Comparison of ENCODE assay signal across 18 cellular contexts in genomic region chr6:153814136-153814535, GRCh38.
DNase-seq lines count a peak whose midpoint lies in the region; ATAC-seq and TF ChIP-seq lines count a peak whose summit lies in the region.
"Had no signal": no experiment of that assay in that cellular context is flagged by ENCODE, and none has a peak within 500 bp of the region (broad histone marks: within the 10 kb centered on the region; RNA-seq: fewer than 3 reads in every experiment).

No MANE protein-coding gene starts in this region.

- no peaks in the 10 kb centered on the region for H3K4me1 Mint-ChIP-seq in naive thymus-derived CD8-positive, alpha-beta T cell
- H3K4me1 Mint-ChIP-seq in CD8-positive, alpha-beta T cell (ENCODE audit: low read depth) = no peaks in the 10 kb centered on the region
- H3K4me1 Mint-ChIP-seq: activated T-helper 17 cell treated with anti-CD3 and anti-CD28 coated beads, Interleukin-2, amount 50 U/mL, for 72 hours; immature natural killer cell had no signal

- H3K27me3 ChIP-seq in DOHH2 (ENCODE audit: control insufficient read depth, low read length) (no peaks in the 10 kb centered on the region), iPS DF 6.9 (ENCODE audit: control insufficient read depth, insufficient read depth, low read length) (no peaks in the 10 kb centered on the region)
- no peaks in the 10 kb centered on the region for H3K27me3 ChIP-seq in CD8-positive, alpha-beta T cell (ENCODE audit: insufficient read depth, low read length)

- H3K27ac ChIP-seq in DOHH2 (ENCODE audit: low read depth, low read length) = no peak overlapping the region
- H3K27ac ChIP-seq in iPS DF 6.9 (ENCODE audit: low read length) = no peak overlapping the region
- H3K27ac ChIP-seq in CD8-positive, alpha-beta T cell (ENCODE audit: low read depth, low read length) = no peak overlapping the region
- H3K27ac ChIP-seq: VCaP had no signal

- no peak overlapping the region for H3K4me3 Mint-ChIP-seq in naive thymus-derived CD8-positive, alpha-beta T cell
- no peak overlapping the region for H3K4me3 Mint-ChIP-seq in CD8-positive, alpha-beta T cell
- H3K4me3 Mint-ChIP-seq: activated T-helper 17 cell treated with anti-CD3 and anti-CD28 coated beads, Interleukin-2, amount 50 U/mL, for 72 hours; immature natural killer cell; natural killer cell treated with Interleukin-12 subunit alpha and Interleukin-12 subunit beta and Interleukin-15 and Interleukin-18, amount 100 ng/mL, for 72 hours had no signal

- CTCF ChIA-PET in CD8-positive, alpha-beta T cell (lab: Charles Lee) = no interaction called here

- TF ChIP-seq CTCF in DOHH2 (IDR thresholded peaks at IDR 0.05; ENCODE audit: low read depth, low read length, poor library complexity, severe bottlenecking) = peak; percentile 52
- TF ChIP-seq CTCF in CD8-positive, alpha-beta T cell (IDR thresholded peaks at IDR 0.05) = no peak

- no peaks in the 10 kb centered on the region for H3F3A ChIP-seq in DOHH2 (ENCODE audit: control insufficient read depth, insufficient read depth)

- H4K20me1 ChIP-seq in DOHH2 (ENCODE audit: control insufficient read depth, insufficient read depth, low read depth, low read length) = no peaks in the 10 kb centered on the region

- H3K36me3 Mint-ChIP-seq in naive thymus-derived CD8-positive, alpha-beta T cell = peaks cover 0 to 23% (median 0%) of the 10 kb centered on the region in 3 donors
- H3K36me3 Mint-ChIP-seq in CD8-positive, alpha-beta T cell = no peaks in the 10 kb centered on the region
- H3K36me3 Mint-ChIP-seq: immature natural killer cell had no signal

- ATAC-seq in GM19043 (IDR thresholded peaks at IDR 0.05; ENCODE audit: low read depth, unreplicated experiment) = peak; percentile 53
- no peak for ATAC-seq in naive thymus-derived CD8-positive, alpha-beta T cell
- ATAC-seq in CD8-positive, alpha-beta T cell = no peak
- ATAC-seq: activated T-helper 17 cell treated with anti-CD3 and anti-CD28 coated beads, Interleukin-2, amount 50 U/mL, for 72 hours; natural killer cell treated with Interleukin-12 subunit alpha and Interleukin-12 subunit beta and Interleukin-15 and Interleukin-18, amount 100 ng/mL, for 72 hours; Panc1 had no signal

- no peaks in the 10 kb centered on the region for H3K9me2 ChIP-seq in DOHH2 (replicated peaks; ENCODE audit: control insufficient read depth, low read length)

- H3K27me3 Mint-ChIP-seq in naive thymus-derived CD8-positive, alpha-beta T cell = peaks cover 0 to 6% (median 0%) of the 10 kb centered on the region in 5 donors
- H3K27me3 Mint-ChIP-seq in CD8-positive, alpha-beta T cell (ENCODE audit: low read depth) = no peaks in the 10 kb centered on the region
- H3K27me3 Mint-ChIP-seq: activated T-helper 17 cell treated with anti-CD3 and anti-CD28 coated beads, Interleukin-2, amount 50 U/mL, for 72 hours; natural killer cell treated with Interleukin-12 subunit alpha and Interleukin-12 subunit beta and Interleukin-15 and Interleukin-18, amount 100 ng/mL, for 72 hours had no signal

- DNase-seq in OCI-M1 (lab: John Stamatoyannopoulos, UW) (peak; percentile 37), iPS DF 6.9 (ENCODE audit: low read depth, low spot score) (peak; percentile 67), Kasumi-1 (lab: John Stamatoyannopoulos, UW) (no peak), GDM1 (lab: John Stamatoyannopoulos, UW) (no peak)
- DNase-seq in naive thymus-derived CD8-positive, alpha-beta T cell = no peak
- DNase-seq in CD8-positive, alpha-beta T cell = no peak
- DNase-seq: cerebellar nuclear complex; immature natural killer cell; Karpas-422; NCI-H1694; NCI-H446 treated with DMSO at 0.1 percent for 48 hours; stimulated activated CD4-positive, alpha-beta T cell treated with anti-CD3 and anti-CD28 coated beads, Interleukin-15, amount 100 ng/mL, for 24 hours had no signal

- POLR2A ChIA-PET in naive thymus-derived CD8-positive, alpha-beta T cell (lab: Charles Lee) = no interaction called here
- POLR2A ChIA-PET in CD8-positive, alpha-beta T cell (lab: Charles Lee) = no interaction called here

- H3K9me3 ChIP-seq in DOHH2 (ENCODE audit: control insufficient read depth, insufficient read depth, low read length) = no peaks in the 10 kb centered on the region
- no peaks in the 10 kb centered on the region for H3K9me3 ChIP-seq in iPS DF 6.9 (ENCODE audit: control insufficient read depth, insufficient read depth, low read length)
- H3K9me3 ChIP-seq in CD8-positive, alpha-beta T cell (ENCODE audit: low read length) = no peaks in the 10 kb centered on the region

- H3K36me3 ChIP-seq in DOHH2 (ENCODE audit: control insufficient read depth, low read length) (no peaks in the 10 kb centered on the region), iPS DF 6.9 (ENCODE audit: control insufficient read depth, insufficient read depth, low read length) (no peaks in the 10 kb centered on the region)
- H3K36me3 ChIP-seq in CD8-positive, alpha-beta T cell (ENCODE audit: insufficient read depth, low read length) = no peaks in the 10 kb centered on the region

- no peak overlapping the region for H3K27ac Mint-ChIP-seq in naive thymus-derived CD8-positive, alpha-beta T cell
- no peak overlapping the region for H3K27ac Mint-ChIP-seq in CD8-positive, alpha-beta T cell
- H3K27ac Mint-ChIP-seq: activated T-helper 17 cell treated with anti-CD3 and anti-CD28 coated beads, Interleukin-2, amount 50 U/mL, for 72 hours; immature natural killer cell; natural killer cell treated with Interleukin-12 subunit alpha and Interleukin-12 subunit beta and Interleukin-15 and Interleukin-18, amount 100 ng/mL, for 72 hours had no signal

- H3K4me3 ChIP-seq in DOHH2 (ENCODE audit: low read length) (no peak overlapping the region), iPS DF 6.9 (ENCODE audit: low read length) (no peak overlapping the region)
- H3K4me3 ChIP-seq in CD8-positive, alpha-beta T cell (ENCODE audit: low read depth, low read length) = no peak overlapping the region

- intact Hi-C loops in CD8-positive, alpha-beta T cell (cut with DNase I, micrococcal nuclease) = no loop called here

- H3K4me2 ChIP-seq in DOHH2 (ENCODE audit: low read length) = no peak overlapping the region

- H3K79me2 ChIP-seq in DOHH2 (ENCODE audit: control insufficient read depth, low read length) = no peaks in the 10 kb centered on the region

- H3K9me3 Mint-ChIP-seq in naive thymus-derived CD8-positive, alpha-beta T cell = peaks cover 9 to 42% (median 21%) of the 10 kb centered on the region in 9 donors
- peaks cover 18% of the 10 kb centered on the region for H3K9me3 Mint-ChIP-seq in CD8-positive, alpha-beta T cell

- WGBS in iPS DF 6.9 (ENCODE audit: insufficient coverage, insufficient read length) = no CpG with 5 or more reads among the region's 1 CpG

- H3K4me1 ChIP-seq in DOHH2 (ENCODE audit: control insufficient read depth, low read length) (no peaks in the 10 kb centered on the region), iPS DF 6.9 (ENCODE audit: control insufficient read depth, insufficient read depth, low read length) (no peaks in the 10 kb centered on the region)
- H3K4me1 ChIP-seq in CD8-positive, alpha-beta T cell (ENCODE audit: insufficient read depth, low read length) = no peaks in the 10 kb centered on the region

Comparison
In these comparisons a context has a peak if more than half of its experiments do, and no peak if none do; other contexts are left out.
1. DNase-seq: peak in OCI-M1 (single experiment) and iPS DF 6.9 (single experiment); none in Kasumi-1 (0 of 2), naive thymus-derived CD8-positive, alpha-beta T cell (0 of 10), CD8-positive, alpha-beta T cell (0 of 7) and GDM1 (single experiment).